In the genomic region with DNA sequence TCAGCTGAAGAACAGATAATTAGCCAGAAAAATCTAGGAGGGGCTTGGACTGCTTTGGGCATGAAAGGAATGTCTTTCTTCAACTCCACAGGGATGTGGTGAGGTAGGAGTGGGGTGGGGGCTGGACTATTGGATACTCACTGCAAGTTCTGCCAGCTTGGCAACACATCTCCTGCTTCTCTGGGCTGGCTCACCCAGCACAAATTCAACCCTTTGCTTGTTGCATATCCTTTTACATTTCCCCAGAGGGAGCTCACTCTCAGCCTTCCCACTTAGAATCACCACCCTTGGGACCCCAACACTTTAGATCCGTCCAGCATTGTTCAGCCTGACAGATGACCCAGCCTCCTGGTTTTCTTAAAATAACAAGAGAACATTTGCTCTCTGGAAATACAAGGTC, we compare ENCODE assay signal across 27 cellular contexts.
DNase-seq lines count a peak whose midpoint lies in the region; ATAC-seq and TF ChIP-seq lines count a peak whose summit lies in the region.
"Had no signal": no experiment of that assay in that cellular context is flagged by ENCODE, and none has a peak within 500 bp of the region (broad histone marks: within the 10 kb centered on the region; RNA-seq: fewer than 3 reads in every experiment).

No MANE protein-coding gene starts in this region.

- H3K27me3 Mint-ChIP-seq in mesothelial cell of epicardium (ENCODE audit: low read depth) = no peaks in the 10 kb centered on the region
- H3K27me3 Mint-ChIP-seq: T-helper 17 cell had no signal

- intact Hi-C loops in Right ventricle myocardium inferior (cut with DNase I) (loop anchor here (5.0 kb wide), 2 partner anchors 77 to 117 kb away; no protein-coding TSS in a partner anchor), upper lobe of right lung (cut with DNase I) (no loop called here)

- H3K27ac ChIP-seq in right atrium auricular region = no peak overlapping the region
- H3K27ac ChIP-seq in upper lobe of right lung = no peak overlapping the region
- H3K27ac ChIP-seq: colonic mucosa, KMS-11, Peyer's patch had no signal

- H3K36me3 ChIP-seq in right atrium auricular region (no peaks in the 10 kb centered on the region), upper lobe of right lung (no peaks in the 10 kb centered on the region)
- H3K36me3 ChIP-seq: colonic mucosa, Peyer's patch had no signal

- ATAC-seq in Right ventricle myocardium inferior (peak; percentile 59), upper lobe of right lung (no peak), HG02938 (IDR thresholded peaks at IDR 0.05; ENCODE audit: unreplicated experiment) (no peak)
- ATAC-seq: naive thymus-derived CD4-positive, alpha-beta T cell; T-helper 17 cell had no signal

- peaks cover 0 to 9% of the 10 kb centered on the region in 2 donors for H3K4me1 ChIP-seq in right atrium auricular region
- peaks cover 15% of the 10 kb centered on the region for H3K4me1 ChIP-seq in upper lobe of right lung
- H3K4me1 ChIP-seq: colonic mucosa, Peyer's patch had no signal

- DNase-seq in Right ventricle myocardium inferior (ENCODE audit: missing footprints) = no peak
- no peak for DNase-seq in right atrium auricular region (ENCODE audit: low spot score)
- peak; percentile 53 for DNase-seq in fibroblast of pulmonary artery (ENCODE audit: low read depth)
- DNase-seq in mesothelial cell of epicardium (ENCODE audit: low spot score in 2 of 2, unreplicated experiment in 2 of 2) = no peak
- DNase-seq in upper lobe of right lung = no peak
- DNase-seq in NCI-H146 treated with DMSO at 0.1 percent for 48 hours (lab: John Stamatoyannopoulos, UW; ENCODE audit: unreplicated experiment) = no peak
- no peak for DNase-seq in activated CD8-positive, alpha-beta memory T cell treated with anti-CD3 and anti-CD28 coated beads, Interleukin-2, amount 50 U/mL, for 48 hours
- DNase-seq: 8988T; activated B cell treated with CpG ODN at 0.5 μM for 24 hours; activated CD4-positive, alpha-beta memory T cell treated with anti-CD3 and anti-CD28 coated beads for 36 hours; activated naive CD4-positive, alpha-beta T cell; activated T-cell treated with anti-CD3 and anti-CD28 coated beads for 4 hours; anterior cingulate cortex; colonic mucosa; DND-41; H7; hippocampal formation; mesenchymal stem cell; naive thymus-derived CD4-positive, alpha-beta T cell; NCI-H2029; NCI-H446 treated with DMSO at 0.1 percent for 48 hours; Peyer's patch; stimulated activated CD4-positive, alpha-beta T cell treated with anti-CD3 and anti-CD28 coated beads, Interleukin-4, amount 100 ng/mL, for 1 hour; T-helper 17 cell had no signal

- H3K4me3 Mint-ChIP-seq in mesothelial cell of epicardium = no peak overlapping the region
- H3K4me3 Mint-ChIP-seq: activated B cell treated with CpG ODN at 0.5 μM for 24 hours; activated CD4-positive, alpha-beta memory T cell treated with anti-CD3 and anti-CD28 coated beads for 36 hours; naive thymus-derived CD4-positive, alpha-beta T cell; T-helper 17 cell had no signal

- peaks cover 11% of the 10 kb centered on the region for H3K4me1 Mint-ChIP-seq in mesothelial cell of epicardium
- H3K4me1 Mint-ChIP-seq: activated B cell treated with CpG ODN at 0.5 μM for 24 hours; naive thymus-derived CD4-positive, alpha-beta T cell; T-helper 17 cell had no signal

- H3K4me3 ChIP-seq in right atrium auricular region (no peak overlapping the region), fibroblast of pulmonary artery (replicated peaks; ENCODE audit: low read depth, low read length) (no peak overlapping the region), upper lobe of right lung (no peak overlapping the region)
- H3K4me3 ChIP-seq: colonic mucosa, Peyer's patch, smooth muscle cell had no signal

- peaks cover 3% of the 10 kb centered on the region for H3K9me3 Mint-ChIP-seq in mesothelial cell of epicardium
- H3K9me3 Mint-ChIP-seq: activated B cell treated with CpG ODN at 0.5 μM for 24 hours; activated CD4-positive, alpha-beta memory T cell treated with anti-CD3 and anti-CD28 coated beads for 36 hours had no signal

- TF ChIP-seq CTCF in right atrium auricular region (IDR thresholded peaks at IDR 0.05) (peak in 1 of 2 donors; percentile 19), fibroblast of pulmonary artery (IDR thresholded peaks at IDR 0.05; ENCODE audit: low read length, missing control alignments) (peak; percentile 25), mesothelial cell of epicardium (IDR thresholded peaks at IDR 0.05; ENCODE audit: unreplicated experiment) (no peak), upper lobe of right lung (IDR thresholded peaks at IDR 0.05) (peak; percentile 5)

- no peaks in the 10 kb centered on the region for H3K9me3 ChIP-seq in right atrium auricular region
- no peaks in the 10 kb centered on the region for H3K9me3 ChIP-seq in upper lobe of right lung
- H3K9me3 ChIP-seq: colonic mucosa, Peyer's patch had no signal

- peak overlapping the region; percentile 54 for H3K27ac Mint-ChIP-seq in mesothelial cell of epicardium
- H3K27ac Mint-ChIP-seq: activated B cell treated with CpG ODN at 0.5 μM for 24 hours; activated CD4-positive, alpha-beta memory T cell treated with anti-CD3 and anti-CD28 coated beads for 36 hours; naive thymus-derived CD4-positive, alpha-beta T cell; T-helper 17 cell had no signal

- no peaks in the 10 kb centered on the region for H3K36me3 Mint-ChIP-seq in mesothelial cell of epicardium
- H3K36me3 Mint-ChIP-seq: activated CD4-positive, alpha-beta memory T cell treated with anti-CD3 and anti-CD28 coated beads for 36 hours; naive thymus-derived CD4-positive, alpha-beta T cell had no signal

- H3K27me3 ChIP-seq in right atrium auricular region (no peaks in the 10 kb centered on the region), upper lobe of right lung (no peaks in the 10 kb centered on the region)
- H3K27me3 ChIP-seq: colonic mucosa, Peyer's patch had no signal
